In the genomic region with DNA sequence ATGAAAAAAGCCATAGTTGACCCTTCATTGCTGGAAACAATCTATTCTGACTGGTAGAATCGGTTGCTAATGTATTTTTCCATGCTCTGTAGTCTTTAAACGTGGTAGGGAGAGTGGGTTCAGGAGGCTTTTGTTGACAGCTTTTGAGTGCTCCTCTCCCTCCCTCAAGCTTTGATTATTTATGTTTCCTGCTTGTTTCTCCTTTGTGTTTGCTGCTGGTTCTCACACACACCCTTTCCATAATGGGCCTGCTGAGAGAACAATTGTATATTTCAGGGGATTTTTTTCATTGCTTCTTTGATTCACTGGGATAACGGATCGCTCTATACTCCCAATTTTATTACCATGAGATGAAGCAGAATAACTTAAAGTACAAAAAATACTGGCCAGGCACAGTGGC, we compare ENCODE assay signal across 17 cellular contexts.
DNase-seq lines count a peak whose midpoint lies in the region; ATAC-seq and TF ChIP-seq lines count a peak whose summit lies in the region.
"Had no signal": no experiment of that assay in that cellular context is flagged by ENCODE, and none has a peak within 500 bp of the region (broad histone marks: within the 10 kb centered on the region; RNA-seq: fewer than 3 reads in every experiment).

No MANE protein-coding gene starts in this region.

- peak overlapping the region; percentile 84 for H3K27ac Mint-ChIP-seq in activated CD4-positive, alpha-beta memory T cell treated with anti-CD3 and anti-CD28 coated beads for 36 hours
- H3K27ac Mint-ChIP-seq in effector memory CD8-positive, alpha-beta T cell = peak overlapping the region; percentile 55 to 60

- H3K36me3 ChIP-seq in left ventricle myocardium inferior (peaks cover 65% of the 10 kb centered on the region), heart left ventricle (peaks cover 0 to 97% (median 78%) of the 10 kb centered on the region in 9 donors)

- TF ChIP-seq CTCF in left ventricle myocardium inferior (IDR thresholded peaks at IDR 0.05; ENCODE audit: borderline replicate concordance) (no peak), heart left ventricle (IDR thresholded peaks at IDR 0.05) (no peak)

- POLR2A ChIA-PET in activated CD4-positive, alpha-beta memory T cell treated with anti-CD3 and anti-CD28 coated beads for 36 hours (lab: Charles Lee) = no interaction called here

- H3K27me3 Mint-ChIP-seq in activated CD4-positive, alpha-beta memory T cell treated with anti-CD3 and anti-CD28 coated beads for 36 hours = no peaks in the 10 kb centered on the region
- H3K27me3 Mint-ChIP-seq in effector memory CD8-positive, alpha-beta T cell = no peaks in the 10 kb centered on the region

- CTCF ChIA-PET in activated CD4-positive, alpha-beta memory T cell treated with anti-CD3 and anti-CD28 coated beads for 36 hours (lab: Charles Lee) = no interaction called here

- TF ChIP-seq POLR2A in heart left ventricle (IDR thresholded peaks at IDR 0.05) = no peak

- H3K27me3 ChIP-seq in left ventricle myocardium inferior (ENCODE audit: low read depth) = no peaks in the 10 kb centered on the region
- H3K27me3 ChIP-seq in heart left ventricle = no peaks in the 10 kb centered on the region
- H3K27me3 ChIP-seq: right atrium auricular region, tibial artery had no signal

- intact Hi-C loops in left ventricle myocardium inferior (cut with micrococcal nuclease) (no loop called here), heart left ventricle (cut with DNase I) (no loop called here)
- intact Hi-C loops in activated CD4-positive, alpha-beta memory T cell treated with anti-CD3 and anti-CD28 coated beads for 36 hours (cut with micrococcal nuclease) = no loop called here

- H3K27ac ChIP-seq in left ventricle myocardium inferior (replicated peaks) = peak overlapping the region; percentile 46
- H3K27ac ChIP-seq in heart left ventricle = peak overlapping the region in 5 of 12 donors; percentile 5 to 46 (median 23)
- peak overlapping the region; percentile 47 for H3K27ac ChIP-seq in temporal lobe (ENCODE audit: low read depth, low read length)
- H3K27ac ChIP-seq: right atrium auricular region, tibial artery had no signal

- no peaks in the 10 kb centered on the region for H3K9me3 Mint-ChIP-seq in activated CD4-positive, alpha-beta memory T cell treated with anti-CD3 and anti-CD28 coated beads for 36 hours
- H3K9me3 Mint-ChIP-seq in effector memory CD8-positive, alpha-beta T cell = no peaks in the 10 kb centered on the region

- ATAC-seq in heart left ventricle (no peak), SK-N-SH treated with all-trans-retinoic acid at 6 μM for 48 hours (no peak), GM18861 (IDR thresholded peaks at IDR 0.05; ENCODE audit: unreplicated experiment) (no peak), GM18867 (IDR thresholded peaks at IDR 0.05; ENCODE audit: unreplicated experiment) (no peak)
- no peak for ATAC-seq in effector memory CD8-positive, alpha-beta T cell (replicated peaks)

- H3K4me3 Mint-ChIP-seq in activated CD4-positive, alpha-beta memory T cell treated with anti-CD3 and anti-CD28 coated beads for 36 hours = no peak overlapping the region
- H3K4me3 Mint-ChIP-seq in effector memory CD8-positive, alpha-beta T cell = no peak overlapping the region
- H3K4me3 Mint-ChIP-seq: H9 had no signal

- H3K4me1 Mint-ChIP-seq in activated CD4-positive, alpha-beta memory T cell treated with anti-CD3 and anti-CD28 coated beads for 36 hours (ENCODE audit: low read depth) = peaks cover 35% of the 10 kb centered on the region
- H3K4me1 Mint-ChIP-seq in effector memory CD8-positive, alpha-beta T cell (ENCODE audit: low read depth in 2 of 2) = peaks cover 12% of the 10 kb centered on the region in 2 donors

- peaks cover 8% of the 10 kb centered on the region for H3K4me1 ChIP-seq in left ventricle myocardium inferior
- H3K4me1 ChIP-seq in heart left ventricle = peaks cover 0 to 14% (median 0%) of the 10 kb centered on the region in 12 donors
- H3K4me1 ChIP-seq: tibial artery had no signal

- 78 to 88% (median 87%) methylated on average over 4 of the region's 4 CpGs for WGBS in heart left ventricle, 4 donors

- DNase-seq in left ventricle myocardium inferior (no peak), heart left ventricle (no peak)
- no peak for DNase-seq in activated CD4-positive, alpha-beta memory T cell treated with anti-CD3 and anti-CD28 coated beads for 36 hours
- DNase-seq in effector memory CD8-positive, alpha-beta T cell = no peak
- DNase-seq: activated CD4-positive, alpha-beta T cell treated with anti-CD3 and anti-CD28 coated beads for 4 hours; GDM1; H9; Kasumi-1; mammary epithelial cell; NCI-H1105 treated with DMSO at 0.1 percent for 48 hours; NCI-H345; tibial artery had no signal

- peaks cover 73% of the 10 kb centered on the region for H3K36me3 Mint-ChIP-seq in activated CD4-positive, alpha-beta memory T cell treated with anti-CD3 and anti-CD28 coated beads for 36 hours
- H3K36me3 Mint-ChIP-seq in effector memory CD8-positive, alpha-beta T cell (ENCODE audit: insufficient read depth) = peaks cover 86% of the 10 kb centered on the region

- no peak overlapping the region for H3K4me3 ChIP-seq in left ventricle myocardium inferior
- no peak overlapping the region for H3K4me3 ChIP-seq in heart left ventricle
- H3K4me3 ChIP-seq: right atrium auricular region, tibial artery had no signal

- H3K9me3 ChIP-seq in left ventricle myocardium inferior (replicated peaks) (no peaks in the 10 kb centered on the region), heart left ventricle (no peaks in the 10 kb centered on the region)
- H3K9me3 ChIP-seq: right atrium auricular region, tibial artery had no signal

TF ChIP-seq in SK-N-SH treated with all-trans-retinoic acid at 6 μM for 48 hours, 23 proteins besides CTCF, POLR2A, EP300 and RAD21 (continues in another document):
- TF ChIP-seq OSR1 (CRISPR knock-in tag; IDR thresholded peaks at IDR 0.05) (no peak), PPARA (CRISPR knock-in tag; IDR thresholded peaks at IDR 0.05; ENCODE audit: borderline replicate concordance) (no peak), ZNF70 (CRISPR knock-in tag; IDR thresholded peaks at IDR 0.05) (no peak), RARB (CRISPR knock-in tag; IDR thresholded peaks at IDR 0.05) (no peak), GLIS3 (CRISPR knock-in tag; IDR thresholded peaks at IDR 0.05) (no peak), CSDC2 (CRISPR knock-in tag; IDR thresholded peaks at IDR 0.05) (no peak), TCF4 (CRISPR knock-in tag; IDR thresholded peaks at IDR 0.05; ENCODE audit: borderline replicate concordance) (no peak), ARNTL (CRISPR knock-in tag; IDR thresholded peaks at IDR 0.05; ENCODE audit: borderline replicate concordance, low read depth) (no peak), ESRRG (CRISPR knock-in tag; IDR thresholded peaks at IDR 0.05) (no peak), ZNF8 (CRISPR knock-in tag; IDR thresholded peaks at IDR 0.05) (no peak), ZFP3 (CRISPR knock-in tag; IDR thresholded peaks at IDR 0.05) (no peak)
- TF ChIP-seq, protein P1, sequence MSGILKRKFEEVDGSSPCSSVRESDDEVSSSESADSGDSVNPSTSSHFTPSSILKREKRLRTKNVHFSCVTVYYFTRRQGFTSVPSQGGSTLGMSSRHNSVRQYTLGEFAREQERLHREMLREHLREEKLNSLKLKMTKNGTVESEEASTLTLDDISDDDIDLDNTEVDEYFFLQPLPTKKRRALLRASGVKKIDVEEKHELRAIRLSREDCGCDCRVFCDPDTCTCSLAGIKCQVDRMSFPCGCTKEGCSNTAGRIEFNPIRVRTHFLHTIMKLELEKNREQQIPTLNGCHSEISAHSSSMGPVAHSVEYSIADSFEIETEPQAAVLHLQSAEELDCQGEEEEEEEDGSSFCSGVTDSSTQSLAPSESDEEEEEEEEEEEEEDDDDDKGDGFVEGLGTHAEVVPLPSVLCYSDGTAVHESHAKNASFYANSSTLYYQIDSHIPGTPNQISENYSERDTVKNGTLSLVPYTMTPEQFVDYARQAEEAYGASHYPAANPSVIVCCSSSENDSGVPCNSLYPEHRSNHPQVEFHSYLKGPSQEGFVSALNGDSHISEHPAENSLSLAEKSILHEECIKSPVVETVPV (CRISPR knock-in tag; IDR thresholded peaks at IDR 0.05) = no peak
- TF ChIP-seq, protein P2, sequence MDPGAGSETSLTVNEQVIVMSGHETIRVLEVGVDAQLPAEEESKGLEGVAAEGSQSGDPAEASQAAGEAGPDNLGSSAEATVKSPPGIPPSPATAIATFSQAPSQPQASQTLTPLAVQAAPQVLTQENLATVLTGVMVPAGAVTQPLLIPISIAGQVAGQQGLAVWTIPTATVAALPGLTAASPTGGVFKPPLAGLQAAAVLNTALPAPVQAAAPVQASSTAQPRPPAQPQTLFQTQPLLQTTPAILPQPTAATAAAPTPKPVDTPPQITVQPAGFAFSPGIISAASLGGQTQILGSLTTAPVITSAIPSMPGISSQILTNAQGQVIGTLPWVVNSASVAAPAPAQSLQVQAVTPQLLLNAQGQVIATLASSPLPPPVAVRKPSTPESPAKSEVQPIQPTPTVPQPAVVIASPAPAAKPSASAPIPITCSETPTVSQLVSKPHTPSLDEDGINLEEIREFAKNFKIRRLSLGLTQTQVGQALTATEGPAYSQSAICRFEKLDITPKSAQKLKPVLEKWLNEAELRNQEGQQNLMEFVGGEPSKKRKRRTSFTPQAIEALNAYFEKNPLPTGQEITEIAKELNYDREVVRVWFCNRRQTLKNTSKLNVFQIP (CRISPR knock-in tag; IDR thresholded peaks at IDR 0.05; ENCODE audit: borderline replicate concordance, low read depth) = no peak
- TF ChIP-seq, protein P3, sequence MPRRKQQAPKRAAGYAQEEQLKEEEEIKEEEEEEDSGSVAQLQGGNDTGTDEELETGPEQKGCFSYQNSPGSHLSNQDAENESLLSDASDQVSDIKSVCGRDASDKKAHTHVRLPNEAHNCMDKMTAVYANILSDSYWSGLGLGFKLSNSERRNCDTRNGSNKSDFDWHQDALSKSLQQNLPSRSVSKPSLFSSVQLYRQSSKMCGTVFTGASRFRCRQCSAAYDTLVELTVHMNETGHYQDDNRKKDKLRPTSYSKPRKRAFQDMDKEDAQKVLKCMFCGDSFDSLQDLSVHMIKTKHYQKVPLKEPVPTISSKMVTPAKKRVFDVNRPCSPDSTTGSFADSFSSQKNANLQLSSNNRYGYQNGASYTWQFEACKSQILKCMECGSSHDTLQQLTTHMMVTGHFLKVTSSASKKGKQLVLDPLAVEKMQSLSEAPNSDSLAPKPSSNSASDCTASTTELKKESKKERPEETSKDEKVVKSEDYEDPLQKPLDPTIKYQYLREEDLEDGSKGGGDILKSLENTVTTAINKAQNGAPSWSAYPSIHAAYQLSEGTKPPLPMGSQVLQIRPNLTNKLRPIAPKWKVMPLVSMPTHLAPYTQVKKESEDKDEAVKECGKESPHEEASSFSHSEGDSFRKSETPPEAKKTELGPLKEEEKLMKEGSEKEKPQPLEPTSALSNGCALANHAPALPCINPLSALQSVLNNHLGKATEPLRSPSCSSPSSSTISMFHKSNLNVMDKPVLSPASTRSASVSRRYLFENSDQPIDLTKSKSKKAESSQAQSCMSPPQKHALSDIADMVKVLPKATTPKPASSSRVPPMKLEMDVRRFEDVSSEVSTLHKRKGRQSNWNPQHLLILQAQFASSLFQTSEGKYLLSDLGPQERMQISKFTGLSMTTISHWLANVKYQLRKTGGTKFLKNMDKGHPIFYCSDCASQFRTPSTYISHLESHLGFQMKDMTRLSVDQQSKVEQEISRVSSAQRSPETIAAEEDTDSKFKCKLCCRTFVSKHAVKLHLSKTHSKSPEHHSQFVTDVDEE (CRISPR knock-in tag; IDR thresholded peaks at IDR 0.05) = no peak
